Comparison of ENCODE assay signal across 2 cellular contexts in genomic region chr3:195198424-195199346, GRCh38.
TF ChIP-seq lines count a peak whose summit lies in the region.

No MANE protein-coding gene starts in this region.

TF ChIP-seq in A549, 52 proteins besides CTCF, POLR2A, EP300 and RAD21:
- no peak for TF ChIP-seq HEYL (CRISPR knock-in tag; IDR thresholded peaks at IDR 0.05)
- no peak for TF ChIP-seq FOXS1 (CRISPR knock-in tag; IDR thresholded peaks at IDR 0.05)
- TF ChIP-seq POLR2AphosphoS2 (conservative IDR thresholded peaks at IDR 0.05; ENCODE audit: low read length), result no peak
- TF ChIP-seq SMC3 (IDR thresholded peaks at IDR 0.05), result no peak
- no peak for TF ChIP-seq SREBF2 (IDR thresholded peaks at IDR 0.05)
- no peak for TF ChIP-seq CEBPB (IDR thresholded peaks at IDR 0.05)
- TF ChIP-seq HOXA7 (CRISPR knock-in tag; IDR thresholded peaks at IDR 0.05), result no peak
- TF ChIP-seq MAX (IDR thresholded peaks at IDR 0.05), result no peak
- no peak for TF ChIP-seq MAFK (IDR thresholded peaks at IDR 0.05; ENCODE audit: partially characterized antibody)
- TF ChIP-seq TP53 (CRISPR knock-in tag; IDR thresholded peaks at IDR 0.05), result no peak
- no peak for TF ChIP-seq ELK1 (IDR thresholded peaks at IDR 0.05; ENCODE audit: low read depth, low read length)
- TF ChIP-seq GATA3 (IDR thresholded peaks at IDR 0.05; ENCODE audit: borderline replicate concordance), result no peak
- TF ChIP-seq ESRRA (IDR thresholded peaks at IDR 0.05; ENCODE audit: borderline replicate concordance, low read length), result no peak
- no peak for TF ChIP-seq JUN (IDR thresholded peaks at IDR 0.05)
TF ChIP-seq in A549: peak in this region for 0.

TF ChIP-seq in IMR-90, 13 proteins besides CTCF, POLR2A, EP300 and RAD21:
- TF ChIP-seq RCOR1 (IDR thresholded peaks at IDR 0.05; ENCODE audit: insufficient replicate concordance, low read length), result no peak
- no peak for TF ChIP-seq ELK1 (IDR thresholded peaks at IDR 0.05; ENCODE audit: borderline replicate concordance, low read depth, low read length)
- peak; percentile 65 for TF ChIP-seq CEBPB (IDR thresholded peaks at IDR 0.05; ENCODE audit: low read depth, low read length)
TF ChIP-seq in IMR-90: peak in this region for 1.
